24 cellular contexts compared by ENCODE assay signal in genomic region chr15:60081976-60082375, GRCh38.
A peak's percentile ranks its signal among the peaks of the same experiment; 100 is the strongest.
DNase-seq lines count a peak whose midpoint lies in the region; ATAC-seq and TF ChIP-seq lines count a peak whose summit lies in the region.
"Had no signal": no experiment of that assay in that cellular context is flagged by ENCODE, and none has a peak within 500 bp of the region (broad histone marks: within the 10 kb centered on the region; RNA-seq: fewer than 3 reads in every experiment).

No MANE protein-coding gene starts in this region.

- intact Hi-C loops in right lobe of liver (cut with DNase I) = no loop called here

- no peaks in the 10 kb centered on the region for H3F3A ChIP-seq in GM23338 (replicated peaks; ENCODE audit: low read depth)
- no peaks in the 10 kb centered on the region for H3F3A ChIP-seq in Loucy (ENCODE audit: low read depth)

- H3K9me2 ChIP-seq in GM23338 (ENCODE audit: insufficient read depth) = peaks cover 5% of the 10 kb centered on the region; the same call in 1 of the 2 replicates
- H3K9me2 ChIP-seq in Loucy (replicated peaks; ENCODE audit: low read depth, low read length) = no peaks in the 10 kb centered on the region

- H3K36me3 ChIP-seq in GM23338 (ENCODE audit: insufficient read depth) (no peaks in the 10 kb centered on the region), Loucy (ENCODE audit: insufficient read depth, low read length) (no peaks in the 10 kb centered on the region), right lobe of liver (no peaks in the 10 kb centered on the region)
- H3K36me3 ChIP-seq: BE2C, BLaER1 had no signal

- H2AFZ ChIP-seq in GM23338 (peak overlapping the region; percentile 47; the same call in 1 of the 2 replicates), Loucy (ENCODE audit: low read length) (peak overlapping the region; percentile 39; the same call in 1 of the 2 replicates)

- H3K9ac ChIP-seq in Loucy (ENCODE audit: low read depth, low read length, poor library complexity, severe bottlenecking) = no peak overlapping the region
- H3K9ac ChIP-seq: BLaER1 had no signal

- no peak overlapping the region for H3K4me3 Mint-ChIP-seq in GM23338
- H3K4me3 Mint-ChIP-seq: CD4-positive, alpha-beta memory T cell; CD8-positive, alpha-beta memory T cell had no signal

- H3K36me3 Mint-ChIP-seq in GM23338 (ENCODE audit: low read depth) = no peaks in the 10 kb centered on the region
- H3K36me3 Mint-ChIP-seq: CD14-positive monocyte; CD4-positive, alpha-beta memory T cell; CD4-positive, CD25-positive, alpha-beta regulatory T cell had no signal

- peaks cover 14% of the 10 kb centered on the region for H3K4me1 ChIP-seq in GM23338 (ENCODE audit: insufficient read depth)
- H3K4me1 ChIP-seq in Loucy (ENCODE audit: insufficient read depth, low read length, poor library complexity, severe bottlenecking) = peaks cover 30% of the 10 kb centered on the region
- H3K4me1 ChIP-seq in right lobe of liver = peaks cover 0 to 49% (median 18%) of the 10 kb centered on the region in 4 donors
- H3K4me1 ChIP-seq: BE2C, BLaER1 had no signal

- H3K27ac ChIP-seq in GM23338 (ENCODE audit: low read depth) = no peak overlapping the region
- peak overlapping the region in 2 of 3 donors; percentile 14 to 55 for H3K27ac ChIP-seq in right lobe of liver
- H3K27ac ChIP-seq: BLaER1 had no signal

- no peak for ATAC-seq in GM23338
- ATAC-seq in right lobe of liver = peak; percentile 83 to 88 (median 86)
- no peak for ATAC-seq in HG03097 (IDR thresholded peaks at IDR 0.05; ENCODE audit: low FRiP score, unreplicated experiment)
- no peak for ATAC-seq in HG03175 (IDR thresholded peaks at IDR 0.05; ENCODE audit: unreplicated experiment)
- ATAC-seq: GM12878 had no signal

- H3K9me3 Mint-ChIP-seq in GM23338 = no peaks in the 10 kb centered on the region
- H3K9me3 Mint-ChIP-seq: CD14-positive monocyte; CD4-positive, alpha-beta memory T cell; CD8-positive, alpha-beta memory T cell had no signal

- H3K4me3 ChIP-seq in GM23338 (no peak overlapping the region), Loucy (ENCODE audit: low read length, poor library complexity, severe bottlenecking) (no peak overlapping the region), right lobe of liver (no peak overlapping the region)
- H3K4me3 ChIP-seq: BLaER1, GM12878 had no signal

- 21% methylated on average over 3 of the region's 3 CpGs for WGBS in right lobe of liver (ENCODE audit: insufficient coverage, low coverage, low lambda C conversion rate, missing lambda C conversion rate)

- H3K27ac Mint-ChIP-seq in GM23338 = no peak overlapping the region
- H3K27ac Mint-ChIP-seq: CD14-positive monocyte; CD4-positive, alpha-beta memory T cell; CD4-positive, CD25-positive, alpha-beta regulatory T cell; CD8-positive, alpha-beta memory T cell had no signal

- H3K79me2 ChIP-seq in GM23338 (replicated peaks; ENCODE audit: insufficient read depth) (no peaks in the 10 kb centered on the region), Loucy (ENCODE audit: insufficient read depth, low read length) (no peaks in the 10 kb centered on the region)

- no peak for TF ChIP-seq CTCF in GM23338 (conservative IDR thresholded peaks at IDR 0.05; ENCODE audit: low read depth in 2 of 2)
- no peak for TF ChIP-seq CTCF in Loucy (conservative IDR thresholded peaks at IDR 0.05; ENCODE audit: low read length)
- no peak for TF ChIP-seq CTCF in right lobe of liver (IDR thresholded peaks at IDR 0.05)

- no peaks in the 10 kb centered on the region for H4K20me1 ChIP-seq in GM23338 (replicated peaks; ENCODE audit: insufficient read depth)
- H4K20me1 ChIP-seq in Loucy (ENCODE audit: insufficient read depth, low read length, poor library complexity, severe bottlenecking) = no peaks in the 10 kb centered on the region
- H4K20me1 ChIP-seq: BLaER1 had no signal

- H3K4me2 ChIP-seq in GM23338 (no peak overlapping the region), Loucy (ENCODE audit: low read depth, low read length, poor library complexity, severe bottlenecking) (no peak overlapping the region)
- H3K4me2 ChIP-seq: BLaER1 had no signal

- no peak for TF ChIP-seq POLR2A in right lobe of liver (IDR thresholded peaks at IDR 0.05)

- H3K27me3 Mint-ChIP-seq in GM23338 (ENCODE audit: insufficient read depth, low read depth, poor library complexity) = peaks cover 5% of the 10 kb centered on the region

- H3K27me3 ChIP-seq in GM23338 (ENCODE audit: insufficient read depth) (no peaks in the 10 kb centered on the region), Loucy (ENCODE audit: insufficient read depth, low read length, poor library complexity, severe bottlenecking) (no peaks in the 10 kb centered on the region), right lobe of liver (no peaks in the 10 kb centered on the region)
- H3K27me3 ChIP-seq: BLaER1 had no signal

- H3K9me3 ChIP-seq in Loucy (ENCODE audit: insufficient read depth, low read depth, low read length) = no peaks in the 10 kb centered on the region
- no peaks in the 10 kb centered on the region for H3K9me3 ChIP-seq in right lobe of liver
- H3K9me3 ChIP-seq: BE2C, BLaER1 had no signal

- DNase-seq in GM23338 (ENCODE audit: low spot score) = no peak
- peak; percentile 37 to 77 (median 64) for DNase-seq in right lobe of liver
- DNase-seq in epidermal melanocyte (ENCODE audit: insufficient read length, low spot score) = no peak
- DNase-seq: 8988T; ACHN; BE2C; C1 segment of cervical spinal cord; CD4-positive, alpha-beta memory T cell; CD4-positive, CD25-positive, alpha-beta regulatory T cell; CD8-positive, alpha-beta memory T cell; COR-L47; DMS 273 treated with DMSO at 0.1 percent for 48 hours; DMS153; DMS53; DMS79; DND-41; EL; GDM1 had no signal

- peaks cover 24% of the 10 kb centered on the region for H3K4me1 Mint-ChIP-seq in GM23338
- H3K4me1 Mint-ChIP-seq: CD14-positive monocyte; CD4-positive, alpha-beta memory T cell; CD4-positive, CD25-positive, alpha-beta regulatory T cell; CD8-positive, alpha-beta memory T cell had no signal

TF ChIP-seq in GM23338, 12 proteins besides CTCF, POLR2A, EP300 and RAD21:
- TF ChIP-seq NANOG (IDR thresholded peaks at IDR 0.05; ENCODE audit: borderline replicate concordance) = no peak
- no peak for TF ChIP-seq EZH2 (IDR thresholded peaks at IDR 0.05; ENCODE audit: low read depth, unreplicated experiment)
- TF ChIP-seq ZNF462 (CRISPR knock-in tag; IDR thresholded peaks at IDR 0.05) = no peak

Comparison
In these comparisons a context has a peak if more than half of its experiments do, and no peak if none do; other contexts are left out.
1. ATAC-seq: peak in right lobe of liver (4 of 4); none in GM23338 (single experiment), HG03097 (single experiment) and HG03175 (single experiment).
2. DNase-seq: peak in right lobe of liver (3 of 3); none in GM23338 (single experiment) and epidermal melanocyte (single experiment).